In genomic region chr16:79929260-79929977, GRCh38 we compare ENCODE assay signal across 25 cellular contexts.
"Had no signal": no experiment of that assay in that cellular context is flagged by ENCODE, and none has a peak within 500 bp of the region (broad histone marks: within the 10 kb centered on the region; RNA-seq: fewer than 3 reads in every experiment).

No MANE protein-coding gene starts in this region.

- H3K27me3 ChIP-seq: esophagus muscularis mucosa, right lobe of liver had no signal

- H3K4me3 ChIP-seq: esophagus muscularis mucosa, left ventricle myocardium inferior, lung, right lobe of liver had no signal

- H3K27ac Mint-ChIP-seq: activated B cell treated with CpG ODN at 0.5 μM for 24 hours; activated CD8-positive, alpha-beta T cell treated with anti-CD3 and anti-CD28 coated beads for 36 hours; activated naive CD4-positive, alpha-beta T cell treated with anti-CD3 and anti-CD28 coated beads, Interleukin-2, amount 50 U/mL, for 24 hours; activated naive CD8-positive, alpha-beta T cell treated with anti-CD3 and anti-CD28 coated beads, Interleukin-2, amount 50 U/mL, for 24 hours; activated T-helper 2 cell treated with anti-CD3 and anti-CD28 coated beads, Interferon-gamma antibody, Interleukin-2, Interleukin-4, amounts not matched to agents 10 μg/mL and 5 μg/mL and 100 μg/mL, durations not matched to agents 14 hours and 24 hours and 36 hours; natural killer cell treated with Interleukin-12 subunit alpha and Interleukin-12 subunit beta and Interleukin-15 and Interleukin-18, amount 100 ng/mL, for 72 hours; progenitor cell of endocrine pancreas; stimulated activated naive B cell treated with anti-CD40 and anti-IgM and Interleukin-4, amounts not matched to agents 10 μg/mL and 1 μg/mL and 100 μg/mL, for 72 hours; T-helper 2 cell treated with Interferon-gamma antibody and Interleukin-4, amounts not matched to agents 5 μg/mL and 100 μg/mL, for 36 hours; type B pancreatic cell had no signal

- H3K27me3 Mint-ChIP-seq: activated B cell treated with CpG ODN at 0.5 μM for 24 hours; activated CD8-positive, alpha-beta T cell treated with anti-CD3 and anti-CD28 coated beads for 36 hours; activated naive CD4-positive, alpha-beta T cell treated with anti-CD3 and anti-CD28 coated beads, Interleukin-2, amount 50 U/mL, for 24 hours; activated naive CD8-positive, alpha-beta T cell treated with anti-CD3 and anti-CD28 coated beads, Interleukin-2, amount 50 U/mL, for 24 hours; central memory CD8-positive, alpha-beta T cell; progenitor cell of endocrine pancreas; stimulated activated naive B cell treated with anti-CD40 and anti-IgM and Interleukin-4, amounts not matched to agents 10 μg/mL and 1 μg/mL and 100 μg/mL, for 72 hours had no signal

- DNase-seq: activated B cell treated with CpG ODN at 0.5 μM for 24 hours; activated CD4-positive, alpha-beta T cell treated with anti-CD3 and anti-CD28 coated beads, Interleukin-2, amount 50 U/mL, for 1 hour; activated CD8-positive, alpha-beta T cell treated with anti-CD3 and anti-CD28 coated beads for 36 hours; activated naive CD8-positive, alpha-beta T cell treated with anti-CD3 and anti-CD28 coated beads, Interleukin-2, amount 50 U/mL, for 24 hours; activated T-cell treated with anti-CD3 and anti-CD28 coated beads, Interleukin-2, amount 50 U/mL, for 48 hours; dermis blood vessel endothelial cell; effector CD4-positive, alpha-beta T cell; foreskin fibroblast; islet precursor cell; left ventricle myocardium inferior; mesendoderm; right lobe of liver; small intestine; stimulated activated CD4-positive, alpha-beta T cell treated with anti-CD3 and anti-CD28 coated beads, Interleukin-1b, Interleukin-23, amount 100 ng/mL, for 48 hours; stimulated activated naive B cell treated with anti-CD40 and anti-IgM and Interleukin-4, amounts not matched to agents 10 μg/mL and 1 μg/mL and 100 μg/mL, for 72 hours; T-helper 1 cell had no signal

- ATAC-seq: activated CD8-positive, alpha-beta T cell treated with anti-CD3 and anti-CD28 coated beads for 36 hours; activated naive CD8-positive, alpha-beta T cell treated with anti-CD3 and anti-CD28 coated beads, Interleukin-2, amount 50 U/mL, for 24 hours; natural killer cell treated with Interleukin-12 subunit alpha and Interleukin-12 subunit beta and Interleukin-15 and Interleukin-18, amount 100 ng/mL, for 72 hours; right lobe of liver; stimulated activated naive B cell treated with anti-CD40 and anti-IgM and Interleukin-4, amounts not matched to agents 10 μg/mL and 1 μg/mL and 100 μg/mL, for 72 hours had no signal

- H3K36me3 ChIP-seq: esophagus muscularis mucosa, left ventricle myocardium inferior, right lobe of liver had no signal

- H3K36me3 Mint-ChIP-seq: activated naive CD4-positive, alpha-beta T cell treated with anti-CD3 and anti-CD28 coated beads, Interleukin-2, amount 50 U/mL, for 24 hours; natural killer cell treated with Interleukin-12 subunit alpha and Interleukin-12 subunit beta and Interleukin-15 and Interleukin-18, amount 100 ng/mL, for 72 hours; stimulated activated naive B cell treated with anti-CD40 and anti-IgM and Interleukin-4, amounts not matched to agents 10 μg/mL and 1 μg/mL and 100 μg/mL, for 72 hours; type B pancreatic cell had no signal

- H3K9me3 Mint-ChIP-seq: activated B cell treated with CpG ODN at 0.5 μM for 24 hours; activated CD8-positive, alpha-beta T cell treated with anti-CD3 and anti-CD28 coated beads for 36 hours; activated naive CD4-positive, alpha-beta T cell treated with anti-CD3 and anti-CD28 coated beads, Interleukin-2, amount 50 U/mL, for 24 hours; activated T-helper 2 cell treated with anti-CD3 and anti-CD28 coated beads, Interferon-gamma antibody, Interleukin-2, Interleukin-4, amounts not matched to agents 10 μg/mL and 5 μg/mL and 100 μg/mL, durations not matched to agents 14 hours and 24 hours and 36 hours; central memory CD8-positive, alpha-beta T cell; stimulated activated naive B cell treated with anti-CD40 and anti-IgM and Interleukin-4, amounts not matched to agents 10 μg/mL and 1 μg/mL and 100 μg/mL, for 72 hours; T-helper 2 cell treated with Interferon-gamma antibody and Interleukin-4, amounts not matched to agents 5 μg/mL and 100 μg/mL, for 36 hours; type B pancreatic cell had no signal

- H3K9me3 ChIP-seq: esophagus muscularis mucosa, left ventricle myocardium inferior, right lobe of liver had no signal

- H3K4me3 Mint-ChIP-seq: activated B cell treated with CpG ODN at 0.5 μM for 24 hours; activated CD8-positive, alpha-beta T cell treated with anti-CD3 and anti-CD28 coated beads for 36 hours; activated naive CD4-positive, alpha-beta T cell treated with anti-CD3 and anti-CD28 coated beads, Interleukin-2, amount 50 U/mL, for 24 hours; activated naive CD8-positive, alpha-beta T cell treated with anti-CD3 and anti-CD28 coated beads, Interleukin-2, amount 50 U/mL, for 24 hours; central memory CD8-positive, alpha-beta T cell; natural killer cell treated with Interleukin-12 subunit alpha and Interleukin-12 subunit beta and Interleukin-15 and Interleukin-18, amount 100 ng/mL, for 72 hours; stimulated activated naive B cell treated with anti-CD40 and anti-IgM and Interleukin-4, amounts not matched to agents 10 μg/mL and 1 μg/mL and 100 μg/mL, for 72 hours; T-helper 2 cell treated with Interferon-gamma antibody and Interleukin-4, amounts not matched to agents 5 μg/mL and 100 μg/mL, for 36 hours; type B pancreatic cell had no signal

- H3K4me1 ChIP-seq: left ventricle myocardium inferior, right lobe of liver had no signal

- H3K4me1 Mint-ChIP-seq: activated B cell treated with CpG ODN at 0.5 μM for 24 hours; activated naive CD4-positive, alpha-beta T cell treated with anti-CD3 and anti-CD28 coated beads, Interleukin-2, amount 50 U/mL, for 24 hours; activated naive CD8-positive, alpha-beta T cell treated with anti-CD3 and anti-CD28 coated beads, Interleukin-2, amount 50 U/mL, for 24 hours; central memory CD8-positive, alpha-beta T cell; stimulated activated naive B cell treated with anti-CD40 and anti-IgM and Interleukin-4, amounts not matched to agents 10 μg/mL and 1 μg/mL and 100 μg/mL, for 72 hours had no signal

- H3K27ac ChIP-seq: left ventricle myocardium inferior, right lobe of liver had no signal
